Comparison of ENCODE assay signal across 12 cellular contexts in the genomic region with DNA sequence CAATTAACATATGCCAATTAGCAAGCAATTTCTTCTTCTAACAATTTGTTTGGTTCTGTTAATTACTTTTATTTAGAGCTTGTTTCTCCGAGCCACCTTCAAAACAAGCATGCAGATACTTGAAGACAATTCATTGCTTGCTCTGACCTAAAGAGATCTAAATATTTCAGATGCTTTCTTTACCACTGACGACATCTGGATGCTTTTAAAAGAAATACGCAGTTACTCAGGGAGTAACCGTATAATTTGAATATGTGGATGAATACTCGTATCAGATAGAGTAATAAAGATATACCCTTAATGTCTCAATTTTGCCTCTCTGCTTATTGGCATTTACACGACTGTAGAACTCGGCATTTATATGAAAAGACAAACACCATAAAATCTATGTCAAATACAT.
"Had no signal": no experiment of that assay in that cellular context is flagged by ENCODE, and none has a peak within 500 bp of the region (broad histone marks: within the 10 kb centered on the region; RNA-seq: fewer than 3 reads in every experiment).

No MANE protein-coding gene starts in this region.

- ATAC-seq: foreskin keratinocyte had no signal

- H3K4me3 ChIP-seq: right atrium auricular region, suprapubic skin had no signal

- H3K4me1 ChIP-seq: foreskin keratinocyte had no signal

- H3K36me3 ChIP-seq: right atrium auricular region, suprapubic skin had no signal

- H3K27me3 ChIP-seq: right atrium auricular region, suprapubic skin had no signal

- H3K9me3 ChIP-seq: right atrium auricular region, suprapubic skin had no signal

- H3K27ac ChIP-seq: foreskin keratinocyte, right atrium auricular region, suprapubic skin, VCaP had no signal

- DNase-seq: activated CD4-positive, alpha-beta T cell treated with anti-CD3 and anti-CD28 coated beads for 1 hour; activated CD4-positive, alpha-beta T cell treated with anti-CD3 and anti-CD28 coated beads, Interleukin-2, amount 50 U/mL, for 4 hours; activated effector memory CD4-positive, alpha-beta T cell treated with Interleukin-2 at 50 U/mL for 16 hours; activated T-cell treated with anti-CD3 and anti-CD28 coated beads, Interleukin-2, amount 50 U/mL, for 1 hour; amniotic stem cell; cerebellar nuclear complex; endodermal cell; foreskin keratinocyte; small intestine had no signal
